9 cellular contexts compared by ENCODE assay signal in genomic region chr9:124764774-124765438, GRCh38. TPM values are rescaled to one million over a fixed set of nuclear protein-coding genes. Genes with fewer than 3 reads are reported as not detected.
DNase-seq lines count a peak whose midpoint lies in the region; ATAC-seq and TF ChIP-seq lines count a peak whose summit lies in the region.
"Had no signal": no experiment of that assay in that cellular context is flagged by ENCODE, and none has a peak within 500 bp of the region (broad histone marks: within the 10 kb centered on the region; RNA-seq: fewer than 3 reads in every experiment).

No MANE protein-coding gene starts in this region.

- H3K9ac ChIP-seq in BLaER1 treated with 17β-estradiol and CSF1 and Interleukin-3, amounts not matched to agents 10 nM and 100 nM, result no peak overlapping the region

- TF ChIP-seq CTCF in RWPE1 (conservative IDR thresholded peaks at IDR 0.05; ENCODE audit: low read depth), result peak; percentile 66

- peak overlapping the region in 6 of 11 experiments; percentile 3 to 37 (median 24); a peak in 6 of 22 replicates for H3K4me2 ChIP-seq in BLaER1 treated with 17β-estradiol and CSF1 and Interleukin-3, amounts not matched to agents 10 nM and 100 nM

- H3K4me3 ChIP-seq in BLaER1 treated with 17β-estradiol and CSF1 and Interleukin-3, amounts not matched to agents 10 nM and 100 nM, result no peak overlapping the region

- H3K9me3 ChIP-seq in BLaER1 treated with 17β-estradiol and CSF1 and Interleukin-3, amounts not matched to agents 10 nM and 100 nM (replicated peaks in 1 of 11), result no peaks in the 10 kb centered on the region

- POLR2A ChIA-PET in RWPE1 (lab: Yijun Ruan, JAX; ENCODE audit: low non-redundant PET), result no interaction called here

- peaks cover 12 to 51% (median 23%) of the 10 kb centered on the region in 10 experiments for H3K4me1 ChIP-seq in BLaER1 treated with 17β-estradiol and CSF1 and Interleukin-3, amounts not matched to agents 10 nM and 100 nM

- peaks cover 13 to 49% (median 24%) of the 10 kb centered on the region in 11 experiments; a peak in 20 of 22 replicates for H4K20me1 ChIP-seq in BLaER1 treated with 17β-estradiol and CSF1 and Interleukin-3, amounts not matched to agents 10 nM and 100 nM

- H3K27ac ChIP-seq in BLaER1 treated with 17β-estradiol and CSF1 and Interleukin-3, amounts not matched to agents 10 nM and 100 nM, result no peak overlapping the region
- H3K27ac ChIP-seq in RWPE1, result no peak overlapping the region

- peaks cover 38 to 56% (median 46%) of the 10 kb centered on the region in 11 experiments for H3K27me3 ChIP-seq in BLaER1 treated with 17β-estradiol and CSF1 and Interleukin-3, amounts not matched to agents 10 nM and 100 nM

- intact Hi-C loops in left colon (cut with DNase I, micrococcal nuclease), result no loop called here

- no peaks in the 10 kb centered on the region for H3K36me3 ChIP-seq in BLaER1 treated with 17β-estradiol and CSF1 and Interleukin-3, amounts not matched to agents 10 nM and 100 nM

- CTCF ChIA-PET in RWPE1 (lab: Yijun Ruan, JAX), result interaction anchor here (0.6 to 1.7 kb wide), 13 partner anchors 9 to 427 kb away, joined by 3 to 7 read pairs (median 4); no protein-coding TSS in a partner anchor

- peak; percentile 52 for DNase-seq in RWPE1 (ENCODE audit: low spot score)
- DNase-seq in left colon, result no peak
- no peak for DNase-seq in GM19238 (ENCODE audit: insufficient read length, low spot score)
- no peak for DNase-seq in H4 (ENCODE audit: low spot score)
- DNase-seq: T1000 had no signal

- ATAC-seq in GM21825 (IDR thresholded peaks at IDR 0.05; ENCODE audit: unreplicated experiment) (peak; percentile 65), left colon (peak; percentile 23), HG02678 (IDR thresholded peaks at IDR 0.05; ENCODE audit: unreplicated experiment) (no peak), GM19351 (IDR thresholded peaks at IDR 0.05; ENCODE audit: unreplicated experiment) (no peak)

RNA-seq across cellular contexts. Expression of gene NR6A1, which starts 6.2 kb away (rescaled TPM):
- total RNA-seq in left colon, result 1 to 10 TPM; 4.6 to 7.1 TPM
- total RNA-seq in H4 (2014; rRNA removed; shearing (Covaris generic)), result 1.2 and 3.7 TPM in 2 replicates

RNA-seq across cellular contexts. Expression of gene OLFML2A, which starts 12.0 kb away (rescaled TPM):
- total RNA-seq in left colon, result 10 to 100 TPM in 1 of 2 donors, 1 to 10 TPM in 1; 3.3 to 12.7 TPM
- 2.8 and 5.5 TPM in 2 replicates for total RNA-seq in H4 (2014; rRNA removed; shearing (Covaris generic))

Comparison
In these comparisons a context has a peak if more than half of its experiments do, and no peak if none do; other contexts are left out.
1. ATAC-seq: peak in GM21825 (single experiment) and left colon (single experiment); none in HG02678 (single experiment) and GM19351 (single experiment).